In the genomic region with DNA sequence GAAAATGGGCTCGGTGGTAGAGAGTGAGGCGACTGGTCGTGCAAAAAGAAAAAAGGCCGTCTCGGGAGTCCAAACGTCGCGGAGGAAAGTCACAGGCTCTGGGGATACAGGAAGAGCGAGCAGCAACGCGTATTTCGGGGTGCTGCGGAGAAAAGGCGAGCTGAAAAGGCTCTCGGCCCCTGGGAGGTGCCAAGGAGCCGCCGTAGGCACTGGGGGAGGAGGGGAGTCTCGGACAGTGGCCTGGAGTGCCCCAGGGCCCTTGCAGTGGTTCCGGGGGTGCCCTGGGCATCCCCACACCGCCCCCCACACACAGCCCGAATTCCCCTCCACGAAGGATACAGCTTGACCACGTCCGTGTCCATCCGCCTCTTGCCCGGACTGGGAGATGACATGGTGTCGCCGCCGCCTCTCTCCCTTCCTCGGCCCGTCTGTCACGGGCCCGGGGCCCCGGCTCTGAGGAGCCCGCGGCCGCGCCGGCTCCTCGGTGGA, we compare ENCODE assay signal across 8 cellular contexts. TPM values are rescaled to one million over a fixed set of nuclear protein-coding genes. Genes with fewer than 3 reads are reported as not detected.
A peak's percentile ranks its signal among the peaks of the same experiment; 100 is the strongest.
DNase-seq lines count a peak whose midpoint lies in the region; ATAC-seq and TF ChIP-seq lines count a peak whose summit lies in the region.

No MANE protein-coding gene starts in this region.

- H3K27me3 ChIP-seq in esophagus squamous epithelium: no peaks in the 10 kb centered on the region

- H3K4me3 ChIP-seq in esophagus squamous epithelium: peak overlapping the region; percentile 89 to 99 (median 92)

- TF ChIP-seq POLR2A in esophagus squamous epithelium (IDR thresholded peaks at IDR 0.05): no peak

- 0 to 1% methylated on average over 14 to 23 of the region's 40 CpGs for WGBS in esophagus squamous epithelium, 2 donors

- peaks cover 19% of the 10 kb centered on the region for H3K4me1 ChIP-seq in ES-I3 (ENCODE audit: insufficient read depth, low read length)
- peaks cover 12 to 54% (median 19%) of the 10 kb centered on the region in 3 donors for H3K4me1 ChIP-seq in esophagus squamous epithelium

- no peaks in the 10 kb centered on the region for H3K9me3 Mint-ChIP-seq in activated CD4-positive, alpha-beta memory T cell treated with anti-CD3 and anti-CD28 coated beads, Interleukin-2, amount 10 ng/mL, durations not matched to agents 7 days and 5 days
- H3K9me3 Mint-ChIP-seq in naive B cell: peaks cover 0 to 3% (median 0%) of the 10 kb centered on the region in 7 donors

- H3K27ac Mint-ChIP-seq in activated CD4-positive, alpha-beta memory T cell treated with anti-CD3 and anti-CD28 coated beads, Interleukin-2, amount 10 ng/mL, durations not matched to agents 7 days and 5 days: no peak overlapping the region
- peak overlapping the region in 2 of 6 donors; percentile 99 for H3K27ac Mint-ChIP-seq in naive B cell

- H3K36me3 Mint-ChIP-seq in activated CD4-positive, alpha-beta memory T cell treated with anti-CD3 and anti-CD28 coated beads, Interleukin-2, amount 10 ng/mL, durations not matched to agents 7 days and 5 days (ENCODE audit: low read depth): peaks cover 2% of the 10 kb centered on the region
- peaks cover 0 to 8% of the 10 kb centered on the region in 2 donors for H3K36me3 Mint-ChIP-seq in naive B cell

- peak overlapping the region; percentile 92 for H3K9ac ChIP-seq in ES-I3 (ENCODE audit: low read depth, low read length)

- POLR2A ChIA-PET in activated CD4-positive, alpha-beta memory T cell treated with anti-CD3 and anti-CD28 coated beads, Interleukin-2, amount 10 ng/mL, durations not matched to agents 7 days and 5 days (lab: Charles Lee): interaction anchor here (0.9 to 3.4 kb wide), 9 partner anchors 9 to 320 kb away, joined by 3 to 13 read pairs (median 4); partner anchors contain the start of gene KLHDC10

- H3K36me3 ChIP-seq in ES-I3 (ENCODE audit: insufficient read depth, low read length): no peaks in the 10 kb centered on the region; the same call in 1 of the 2 replicates
- no peaks in the 10 kb centered on the region for H3K36me3 ChIP-seq in esophagus squamous epithelium

- H3K27ac ChIP-seq in esophagus squamous epithelium: peak overlapping the region; percentile 95 to 100 (median 99)

- in situ Hi-C loops in KBM-7 (cut with MboI; ENCODE audit: low pct_unique_long_range_greater_than_20kb, low sequenced_read_pairs): no loop called here

- intact Hi-C loops in esophagus squamous epithelium (cut with DNase I): no loop called here

- peaks cover 13% of the 10 kb centered on the region for H3K4me1 Mint-ChIP-seq in activated CD4-positive, alpha-beta memory T cell treated with anti-CD3 and anti-CD28 coated beads, Interleukin-2, amount 10 ng/mL, durations not matched to agents 7 days and 5 days
- H3K4me1 Mint-ChIP-seq in naive B cell: peaks cover 2 to 20% (median 11%) of the 10 kb centered on the region in 3 donors

- ATAC-seq in GM21619 (IDR thresholded peaks at IDR 0.05; ENCODE audit: unreplicated experiment) (peak; percentile 14), naive B cell (ENCODE audit: low read depth in 2 of 2) (peak; percentile 16 to 24)

- H3K27me3 Mint-ChIP-seq in activated CD4-positive, alpha-beta memory T cell treated with anti-CD3 and anti-CD28 coated beads, Interleukin-2, amount 10 ng/mL, durations not matched to agents 7 days and 5 days: no peaks in the 10 kb centered on the region
- no peaks in the 10 kb centered on the region for H3K27me3 Mint-ChIP-seq in naive B cell

- CTCF ChIA-PET in activated CD4-positive, alpha-beta memory T cell treated with anti-CD3 and anti-CD28 coated beads, Interleukin-2, amount 10 ng/mL, durations not matched to agents 7 days and 5 days (lab: Charles Lee): interaction anchor here (1.1 to 1.3 kb wide), 2 partner anchors 21 to 127 kb away, joined by 4 read pairs; no protein-coding TSS in a partner anchor

- no peak for TF ChIP-seq CTCF in esophagus squamous epithelium (IDR thresholded peaks at IDR 0.05)

- peak; percentile 38 for DNase-seq in KBM-7
- DNase-seq in activated CD4-positive, alpha-beta memory T cell treated with anti-CD3 and anti-CD28 coated beads, Interleukin-2, amount 10 ng/mL, durations not matched to agents 7 days and 5 days: peak; percentile 56
- no peak for DNase-seq in esophagus squamous epithelium (lab: John Stamatoyannopoulos, UW)
- DNase-seq in naive B cell: peak; percentile 38
- DNase-seq in ureter (ENCODE audit: low spot score): peak; percentile 63
- DNase-seq in NCI-H1436 treated with DMSO at 0.1 percent for 48 hours (lab: John Stamatoyannopoulos, UW): no peak

- no peak overlapping the region for H3K4me3 Mint-ChIP-seq in activated CD4-positive, alpha-beta memory T cell treated with anti-CD3 and anti-CD28 coated beads, Interleukin-2, amount 10 ng/mL, durations not matched to agents 7 days and 5 days
- no peak overlapping the region for H3K4me3 Mint-ChIP-seq in naive B cell

- H3K9me3 ChIP-seq in ES-I3 (ENCODE audit: control insufficient read depth, insufficient read depth, low read length) (no peaks in the 10 kb centered on the region), esophagus squamous epithelium (no peaks in the 10 kb centered on the region)

RNA-seq across cellular contexts. Expression of gene UBE2H, which starts 0.6 kb away (rescaled TPM):
- 10 to 100 TPM; 57.9 to 58.4 TPM for total RNA-seq in activated CD4-positive, alpha-beta memory T cell treated with anti-CD3 and anti-CD28 coated beads, Interleukin-2, amount 10 ng/mL, durations not matched to agents 7 days and 5 days
- total RNA-seq in esophagus squamous epithelium: 100 to 1,000 TPM in 2 of 4 donors, 10 to 100 TPM in 2; 60.1 to 113 (median 88.7) TPM
- polyA plus RNA-seq in naive B cell (ENCODE audit: low read depth in 6 of 6): 10 to 100 TPM; 35.9 to 86.8 (median 55.6) TPM
- total RNA-seq in ureter: 69.7 TPM

Comparison
In these comparisons a context has a peak if more than half of its experiments do, and no peak if none do; other contexts are left out.
1. DNase-seq: peak in KBM-7 (single experiment), activated CD4-positive, alpha-beta memory T cell treated with anti-CD3 and anti-CD28 coated beads, Interleukin-2, amount 10 ng/mL, durations not matched to agents 7 days and 5 days (single experiment), naive B cell (single experiment) and ureter (single experiment); none in esophagus squamous epithelium (single experiment) and NCI-H1436 treated with DMSO at 0.1 percent for 48 hours (single experiment).